17 cellular contexts compared by ENCODE assay signal in genomic region chr20:43904778-43905177, GRCh38.
"Had no signal": no experiment of that assay in that cellular context is flagged by ENCODE, and none has a peak within 500 bp of the region (broad histone marks: within the 10 kb centered on the region; RNA-seq: fewer than 3 reads in every experiment).

No MANE protein-coding gene starts in this region.

- H3K36me3 Mint-ChIP-seq: mesothelial cell of epicardium had no signal

- H3K4me1 Mint-ChIP-seq: activated CD4-positive, alpha-beta T cell treated with anti-CD3 and anti-CD28 coated beads, Interleukin-2, amount 10 ng/mL, durations not matched to agents 7 days and 5 days had no signal

- H3K27ac Mint-ChIP-seq: activated CD4-positive, alpha-beta T cell treated with anti-CD3 and anti-CD28 coated beads, Interleukin-2, amount 10 ng/mL, durations not matched to agents 7 days and 5 days; activated T-cell treated with anti-CD3 and anti-CD28 coated beads, Interleukin-2, amount 50 U/mL, for 72 hours; mesothelial cell of epicardium; T-helper 2 cell treated with Interferon-gamma antibody and Interleukin-4, amounts not matched to agents 5 μg/mL and 100 μg/mL, for 36 hours had no signal

- H3K4me3 ChIP-seq: transverse colon, vagina had no signal

- H3K9me3 ChIP-seq: transverse colon, vagina had no signal

- H3K4me3 Mint-ChIP-seq: activated CD4-positive, alpha-beta T cell treated with anti-CD3 and anti-CD28 coated beads, Interleukin-2, amount 10 ng/mL, durations not matched to agents 7 days and 5 days; activated T-cell treated with anti-CD3 and anti-CD28 coated beads, Interleukin-2, amount 50 U/mL, for 72 hours; mesothelial cell of epicardium; T-helper 2 cell treated with Interferon-gamma antibody and Interleukin-4, amounts not matched to agents 5 μg/mL and 100 μg/mL, for 36 hours had no signal

- H3K4me1 ChIP-seq: transverse colon had no signal

- H3K27ac ChIP-seq: transverse colon, vagina had no signal

- DNase-seq: activated CD4-positive, alpha-beta T cell treated with anti-CD3 and anti-CD28 coated beads, Interleukin-2, amount 10 ng/mL, durations not matched to agents 7 days and 5 days; activated CD4-positive, CD25-positive, alpha-beta regulatory T cell; activated CD8-positive, alpha-beta memory T cell treated with anti-CD3 and anti-CD28 coated beads, Interleukin-2, amount 50 U/mL, for 48 hours; activated gamma-delta T cell; activated T-cell treated with anti-CD3 and anti-CD28 coated beads, Interleukin-2, amount 50 U/mL, for 72 hours; amniotic stem cell; foreskin fibroblast; kidney glomerular epithelial cell; right cardiac atrium; small intestine; stimulated activated CD4-positive, alpha-beta T cell treated with anti-CD3 and anti-CD28 coated beads, Interleukin-4, amount 100 ng/mL, for 24 hours; stimulated activated naive CD8-positive, alpha-beta T cell treated with anti-CD3 and anti-CD28 coated beads, Interleukin-15, Interleukin-2, amounts not matched to agents 100 U/mL and 50 U/mL, for 24 hours; transverse colon had no signal

- H3K27me3 ChIP-seq: transverse colon, vagina had no signal

- H3K36me3 ChIP-seq: transverse colon, vagina had no signal

- ATAC-seq: activated naive CD4-positive, alpha-beta T cell treated with anti-CD3 and anti-CD28 coated beads, Interleukin-2, amount 50 U/mL, for 72 hours; activated T-cell treated with anti-CD3 and anti-CD28 coated beads, Interleukin-2, amount 50 U/mL, for 72 hours; right cardiac atrium; stimulated activated naive CD8-positive, alpha-beta T cell treated with anti-CD3 and anti-CD28 coated beads, Interleukin-15, Interleukin-2, amounts not matched to agents 100 U/mL and 50 U/mL, for 24 hours had no signal
